Comparison of ENCODE assay signal across 17 cellular contexts in the genomic region with DNA sequence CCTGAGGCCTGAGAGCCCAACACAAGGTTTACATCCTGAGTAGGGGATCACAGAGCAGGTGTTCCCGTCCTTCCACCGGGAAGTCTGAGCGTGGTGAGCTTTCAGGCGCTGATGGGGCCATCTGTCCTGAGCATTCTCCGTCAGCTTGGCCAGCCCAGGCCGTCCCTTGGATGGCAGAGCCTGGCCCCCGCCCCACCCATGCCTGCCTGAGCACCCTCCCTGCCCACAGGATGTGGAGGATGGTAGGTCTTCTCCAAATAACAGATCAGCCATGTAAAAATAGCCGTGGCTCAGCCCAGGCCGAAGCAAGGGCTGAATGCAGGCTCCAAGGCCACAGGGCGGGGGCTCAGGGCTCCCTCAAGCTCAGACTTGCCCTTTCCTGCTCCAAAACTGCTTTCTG. TPM values are rescaled to one million over a fixed set of nuclear protein-coding genes. Genes with fewer than 3 reads are reported as not detected.
DNase-seq lines count a peak whose midpoint lies in the region; ATAC-seq, FAIRE-seq and TF ChIP-seq lines count a peak whose summit lies in the region.
"Had no signal": no experiment of that assay in that cellular context is flagged by ENCODE, and none has a peak within 500 bp of the region (broad histone marks: within the 10 kb centered on the region; RNA-seq: fewer than 3 reads in every experiment).

No MANE protein-coding gene starts in this region.

- no peaks in the 10 kb centered on the region for H3K9me3 ChIP-seq in BLaER1 treated with 17β-estradiol and CSF1 and Interleukin-3, amounts not matched to agents 10 nM and 100 nM (replicated peaks in 1 of 11)
- H3K9me3 ChIP-seq in ascending aorta: no peaks in the 10 kb centered on the region
- H3K9me3 ChIP-seq in kidney (ENCODE audit: control insufficient read depth in 1 of 2, low read length in 2 of 2): no peaks in the 10 kb centered on the region
- H3K9me3 ChIP-seq in gastrocnemius medialis: no peaks in the 10 kb centered on the region
- no peaks in the 10 kb centered on the region for H3K9me3 ChIP-seq in small intestine (ENCODE audit: control insufficient read depth, low read depth)
- H3K9me3 ChIP-seq: A549 had no signal

- no peak for TF ChIP-seq CTCF in ascending aorta (IDR thresholded peaks at IDR 0.05)
- no peak for TF ChIP-seq CTCF in kidney (IDR thresholded peaks at IDR 0.05; ENCODE audit: borderline replicate concordance, extremely low read depth, insufficient read depth)
- no peak for TF ChIP-seq CTCF in gastrocnemius medialis (IDR thresholded peaks at IDR 0.05 in 4 of 5, conservative IDR thresholded peaks at IDR 0.05 in 1 of 5)
- no peak for TF ChIP-seq CTCF in brain microvascular endothelial cell (IDR thresholded peaks at IDR 0.05; ENCODE audit: low read depth, low read length, missing control alignments)

- 76 to 97% (median 89%) methylated on average over 10 of the region's 10 CpGs for WGBS in small intestine, 3 donors

- peaks cover 51 to 100% (median 89%) of the 10 kb centered on the region in 10 experiments for H3K4me1 ChIP-seq in BLaER1 treated with 17β-estradiol and CSF1 and Interleukin-3, amounts not matched to agents 10 nM and 100 nM
- H3K4me1 ChIP-seq in ascending aorta (peaks cover 0 to 1% of the 10 kb centered on the region in 2 donors), kidney (ENCODE audit: control insufficient read depth in 1 of 2, insufficient read depth in 1 of 2, low read depth in 1 of 2, low read length in 2 of 2) (peaks cover 28 to 34% of the 10 kb centered on the region in 2 donors), gastrocnemius medialis (peaks cover 0 to 2% of the 10 kb centered on the region in 2 donors), small intestine (ENCODE audit: control insufficient read depth in 2 of 2, insufficient read depth in 1 of 2, low read depth in 1 of 2, low read length in 1 of 2) (no peaks in the 10 kb centered on the region)

- no peaks in the 10 kb centered on the region for H3K27me3 ChIP-seq in BLaER1 treated with 17β-estradiol and CSF1 and Interleukin-3, amounts not matched to agents 10 nM and 100 nM
- H3K27me3 ChIP-seq in ascending aorta (no peaks in the 10 kb centered on the region), gastrocnemius medialis (no peaks in the 10 kb centered on the region), brain microvascular endothelial cell (replicated peaks) (no peaks in the 10 kb centered on the region), small intestine (ENCODE audit: control insufficient read depth in 2 of 2, insufficient read depth in 2 of 2, low read length in 2 of 2) (no peaks in the 10 kb centered on the region)

- no peaks in the 10 kb centered on the region for H3K36me3 ChIP-seq in BLaER1 treated with 17β-estradiol and CSF1 and Interleukin-3, amounts not matched to agents 10 nM and 100 nM
- H3K36me3 ChIP-seq in ascending aorta (no peaks in the 10 kb centered on the region), kidney (ENCODE audit: control insufficient read depth in 1 of 2, insufficient read depth in 2 of 2, low read length in 2 of 2) (no peaks in the 10 kb centered on the region), gastrocnemius medialis (no peaks in the 10 kb centered on the region), brain microvascular endothelial cell (replicated peaks) (no peaks in the 10 kb centered on the region), small intestine (ENCODE audit: control insufficient read depth in 2 of 2, insufficient read depth in 2 of 2, low read length in 2 of 2) (no peaks in the 10 kb centered on the region)

- intact Hi-C loops in ascending aorta (cut with DNase I) (no loop called here), kidney (cut with DNase I) (no loop called here), gastrocnemius medialis (cut with DNase I; ENCODE audit: low total_unique reads) (no loop called here)

- in situ Hi-C loops in gastrocnemius medialis (cut with MboI; ENCODE audit: low sequenced_read_pairs in 4 of 4) (no loop called here), brain microvascular endothelial cell (cut with HindIII; ENCODE audit: low pct_ligation_motif_present, low sequenced_read_pairs) (no loop called here)

- H3K4me2 ChIP-seq in BLaER1 treated with 17β-estradiol and CSF1 and Interleukin-3, amounts not matched to agents 10 nM and 100 nM: peak overlapping the region; percentile 73 to 99 (median 93)
- H3K4me2 ChIP-seq: A549 had no signal

- no peak for TF ChIP-seq POLR2A in gastrocnemius medialis (IDR thresholded peaks at IDR 0.05)

- ATAC-seq in gastrocnemius medialis: no peak
- ATAC-seq: activated T-cell treated with anti-CD3 and anti-CD28 coated beads, Interleukin-2, amount 50 U/mL, for 72 hours; effector memory CD8-positive, alpha-beta T cell had no signal

- H3K9ac ChIP-seq in BLaER1 treated with 17β-estradiol and CSF1 and Interleukin-3, amounts not matched to agents 10 nM and 100 nM: peak overlapping the region; percentile 4 to 80 (median 75); a peak in 21 of 22 replicates
- peak overlapping the region in 1 of 2 donors; percentile 51 for H3K9ac ChIP-seq in kidney (ENCODE audit: low read length in 2 of 2)

- H3K27ac ChIP-seq in BLaER1 treated with 17β-estradiol and CSF1 and Interleukin-3, amounts not matched to agents 10 nM and 100 nM: peak overlapping the region in 10 of 11 experiments; percentile 69 to 97 (median 88); a peak in 21 of 22 replicates
- H3K27ac ChIP-seq in ascending aorta: peak overlapping the region; percentile 9 to 63
- H3K27ac ChIP-seq in kidney (ENCODE audit: low read depth in 2 of 2, low read length in 2 of 2): peak overlapping the region; percentile 83 to 90
- H3K27ac ChIP-seq in gastrocnemius medialis: peak overlapping the region; percentile 74 to 81 (median 76)
- no peak overlapping the region for H3K27ac ChIP-seq in brain microvascular endothelial cell
- peak overlapping the region in 1 of 2 donors; percentile 69 for H3K27ac ChIP-seq in small intestine (ENCODE audit: low read depth in 1 of 2, low read length in 1 of 2)
- H3K27ac ChIP-seq: A549 had no signal

- H3K4me3 ChIP-seq in BLaER1 treated with 17β-estradiol and CSF1 and Interleukin-3, amounts not matched to agents 10 nM and 100 nM: peak overlapping the region in 7 of 10 experiments; percentile 3 to 55 (median 33); a peak in 11 of 20 replicates
- H3K4me3 ChIP-seq in ascending aorta: no peak overlapping the region
- no peak overlapping the region for H3K4me3 ChIP-seq in kidney (ENCODE audit: low read length in 2 of 2)
- no peak overlapping the region for H3K4me3 ChIP-seq in gastrocnemius medialis
- H3K4me3 ChIP-seq in brain microvascular endothelial cell (ENCODE audit: low read depth, low read length): no peak overlapping the region
- H3K4me3 ChIP-seq in small intestine (ENCODE audit: low read depth in 1 of 2, low read length in 2 of 2): no peak overlapping the region
- H3K4me3 ChIP-seq: A549 had no signal

- H4K20me1 ChIP-seq in BLaER1 treated with 17β-estradiol and CSF1 and Interleukin-3, amounts not matched to agents 10 nM and 100 nM: no peaks in the 10 kb centered on the region

- FAIRE-seq in kidney (lab: Jason Lieb, UNC) (no peak), small intestine (lab: Jason Lieb, UNC) (no peak)
- FAIRE-seq: A549 had no signal

- DNase-seq in ascending aorta (ENCODE audit: low spot score in 2 of 2) (no peak), kidney (peak; percentile 78), gastrocnemius medialis (no peak), brain microvascular endothelial cell (no peak), small intestine (no peak), NCI-H2196 (lab: John Stamatoyannopoulos, UW; ENCODE audit: unreplicated experiment) (no peak), NCI-H2029 (lab: John Stamatoyannopoulos, UW) (no peak)
- DNase-seq: activated CD4-positive, alpha-beta T cell treated with anti-CD3 and anti-CD28 coated beads for 48 hours; activated T-cell treated with anti-CD3 and anti-CD28 coated beads, Interleukin-2, amount 50 U/mL, for 72 hours; effector memory CD8-positive, alpha-beta T cell; glutamatergic neuron; left colon; NCI-H2227 treated with DMSO at 0.1 percent for 48 hours had no signal

RNA-seq across cellular contexts. Expression of a gene that starts 20.2 kb away (rescaled TPM):
- 107 TPM for total RNA-seq in ascending aorta
- total RNA-seq in kidney: 60.5 TPM
- polyA plus RNA-seq in kidney (ENCODE audit: insufficient read depth, low read depth, low replicate concordance): 75.1 TPM
- total RNA-seq in gastrocnemius medialis: 1 to 10 TPM; 2.7 to 6.2 (median 4.2) TPM
- polyA plus RNA-seq in small intestine: 10 to 100 TPM in 2 of 3 donors, 1 to 10 TPM in 1; 6.3 to 37.3 (median 34.6) TPM

RNA-seq across cellular contexts. Expression of a gene that starts 36.3 kb away (rescaled TPM):
- total RNA-seq in ascending aorta: 94.5 TPM
- 51.6 TPM for total RNA-seq in kidney
- polyA plus RNA-seq in kidney (ENCODE audit: insufficient read depth, low read depth, low replicate concordance): 11.9 TPM
- total RNA-seq in gastrocnemius medialis: 10 to 100 TPM; 42.5 to 60.2 (median 48.9) TPM
- polyA plus RNA-seq in small intestine: 10 to 100 TPM; 15.0 to 34.0 (median 16.2) TPM

RNA-seq across cellular contexts. Expression of a gene that starts 41.5 kb away (rescaled TPM):
- total RNA-seq in ascending aorta (not detected), kidney (16.8 TPM), gastrocnemius medialis (under 1 TPM in 1 of 4 donors, not detected in 3; 0.63 TPM)
- polyA plus RNA-seq in kidney (ENCODE audit: insufficient read depth, low read depth, low replicate concordance) (51.4 TPM), small intestine (10 to 100 TPM; 17.6 to 63.9 (median 25.3) TPM)
- total RNA-seq: activated T-cell treated with anti-CD3 and anti-CD28 coated beads, Interleukin-2, amount 50 U/mL, for 72 hours; pulmonary artery endothelial cell; subcutaneous adipose tissue had no signal
- polyA plus RNA-seq: A549 had no signal

Comparison
In these comparisons a context has a peak if more than half of its experiments do, and no peak if none do; other contexts are left out.
1. H3K4me3 ChIP-seq: peak in BLaER1 treated with 17β-estradiol and CSF1 and Interleukin-3, amounts not matched to agents 10 nM and 100 nM (7 of 10); none in ascending aorta (0 of 2), kidney (0 of 2), gastrocnemius medialis (0 of 4), brain microvascular endothelial cell (single experiment) and small intestine (0 of 2).
2. RNA of a gene that starts 41.5 kb away (total RNA-seq): 16.8 TPM in kidney (single experiment); not detected in ascending aorta (single experiment) and 0.63 TPM in gastrocnemius medialis; every median in the first group is over 10 times any median in the second.